Comparison of ENCODE assay signal across 8 cellular contexts in genomic region chr16:2459647-2460390, GRCh38. TPM values are rescaled to one million over a fixed set of nuclear protein-coding genes. Genes with fewer than 3 reads are reported as not detected.
DNase-seq lines count a peak whose midpoint lies in the region; ATAC-seq and TF ChIP-seq lines count a peak whose summit lies in the region.

TEDC2 (plus strand) TSS chr16:2460109; CDS start chr16:2460145, 36 bp downstream.

- H3K36me3 Mint-ChIP-seq in endodermal cell (ENCODE audit: low read depth) = peaks cover 31% of the 10 kb centered on the region

- ATAC-seq in GM21367 (IDR thresholded peaks at IDR 0.05; ENCODE audit: unreplicated experiment) = peak; percentile 63

- H3K4me1 Mint-ChIP-seq in endodermal cell = peaks cover 8% of the 10 kb centered on the region

- H3K27ac ChIP-seq in endodermal cell (ENCODE audit: low read depth, low read length) = peak within 1 kb of the TSS; percentile 17

- peaks cover 5% of the 10 kb centered on the region for H3K4me1 ChIP-seq in endodermal cell (ENCODE audit: control insufficient read depth, insufficient read depth, low read length)

- WGBS in endodermal cell (ENCODE audit: insufficient coverage in 1 of 2, insufficient read length in 1 of 2), 2 experiments = 0 to 1% methylated on average over 46 to 66 of the region's 66 CpGs

- no peaks in the 10 kb centered on the region for H3K9me3 Mint-ChIP-seq in endodermal cell

- DNase-seq in COLO829 (ENCODE audit: low spot score) (peak; percentile 94), HUDEP-2 (lab: John Stamatoyannopoulos, UW; ENCODE audit: unreplicated experiment in 76 of 76) (peak in 75 of 76 experiments; percentile 30 to 98 (median 94)), NOMO-1 treated with dmso at 0.1 percent for 144 hours (lab: John Stamatoyannopoulos, UW; ENCODE audit: unreplicated experiment) (peak; percentile 97), endodermal cell (peak; percentile 99), mesenteric fat pad (ENCODE audit: low spot score) (peak; percentile 97)
- peak; percentile 93 to 94 for DNase-seq in activated CD8-positive, alpha-beta memory T cell treated with anti-CD3 and anti-CD28 coated beads for 4 hours (ENCODE audit: low read depth in 2 of 2)
- DNase-seq in stimulated activated CD8-positive, alpha-beta memory T cell treated with anti-CD3 and anti-CD28 coated beads, Interleukin-15, amount 100 ng/mL, for 1 hour (ENCODE audit: low read depth) = peak; percentile 95

- H3K27ac Mint-ChIP-seq in endodermal cell = peak within 1 kb of the TSS; percentile 93

- H3K27me3 Mint-ChIP-seq in endodermal cell (ENCODE audit: insufficient read depth) = no peaks in the 10 kb centered on the region

- H3K4me3 Mint-ChIP-seq in endodermal cell = peak within 1 kb of the TSS; percentile 76

- H3K9me3 ChIP-seq in endodermal cell (ENCODE audit: control insufficient read depth, low read length) = no peaks in the 10 kb centered on the region

- TF ChIP-seq CTCF in endodermal cell (conservative IDR thresholded peaks at IDR 0.05) = no peak

- no peaks in the 10 kb centered on the region for H3K27me3 ChIP-seq in endodermal cell (ENCODE audit: control insufficient read depth, insufficient read depth, low read length, poor library complexity, severe bottlenecking)

- peaks cover 35% of the 10 kb centered on the region for H3K36me3 ChIP-seq in endodermal cell (ENCODE audit: control insufficient read depth, insufficient read depth, low read length)

- peak within 1 kb of the TSS; percentile 89 for H3K4me3 ChIP-seq in endodermal cell (ENCODE audit: low read length)

- H3K9ac ChIP-seq in endodermal cell (ENCODE audit: extremely low read depth, low read length, poor library complexity, severe bottlenecking) = peak within 1 kb of the TSS; percentile 53

RNA-seq across cellular contexts. Expression of gene TEDC2, which starts in this region (rescaled TPM):
- total RNA-seq in endodermal cell (10 to 100 TPM; 44.0 to 57.6 TPM), mesenteric fat pad (not detected)
- 32.9 TPM for polyA plus RNA-seq in endodermal cell (2013, experiment 1 of 2)
- 28.1 TPM for polyA plus RNA-seq in endodermal cell (2013, experiment 2 of 2)

Comparison
In these comparisons a context has a peak if more than half of its experiments do, and no peak if none do; other contexts are left out.
1. Peak in every context shown above with its lines: DNase-seq, ATAC-seq, H3K4me3 ChIP-seq and H3K27ac ChIP-seq.
2. RNA of gene TEDC2 (total RNA-seq): 44.0 to 57.6 TPM in endodermal cell; not detected in mesenteric fat pad (single experiment); every median in the first group is over 10 times any median in the second.
3. Peak in DNase-seq in mesenteric fat pad; RNA of the gene not detected or under 1 TPM.